In the genomic region with DNA sequence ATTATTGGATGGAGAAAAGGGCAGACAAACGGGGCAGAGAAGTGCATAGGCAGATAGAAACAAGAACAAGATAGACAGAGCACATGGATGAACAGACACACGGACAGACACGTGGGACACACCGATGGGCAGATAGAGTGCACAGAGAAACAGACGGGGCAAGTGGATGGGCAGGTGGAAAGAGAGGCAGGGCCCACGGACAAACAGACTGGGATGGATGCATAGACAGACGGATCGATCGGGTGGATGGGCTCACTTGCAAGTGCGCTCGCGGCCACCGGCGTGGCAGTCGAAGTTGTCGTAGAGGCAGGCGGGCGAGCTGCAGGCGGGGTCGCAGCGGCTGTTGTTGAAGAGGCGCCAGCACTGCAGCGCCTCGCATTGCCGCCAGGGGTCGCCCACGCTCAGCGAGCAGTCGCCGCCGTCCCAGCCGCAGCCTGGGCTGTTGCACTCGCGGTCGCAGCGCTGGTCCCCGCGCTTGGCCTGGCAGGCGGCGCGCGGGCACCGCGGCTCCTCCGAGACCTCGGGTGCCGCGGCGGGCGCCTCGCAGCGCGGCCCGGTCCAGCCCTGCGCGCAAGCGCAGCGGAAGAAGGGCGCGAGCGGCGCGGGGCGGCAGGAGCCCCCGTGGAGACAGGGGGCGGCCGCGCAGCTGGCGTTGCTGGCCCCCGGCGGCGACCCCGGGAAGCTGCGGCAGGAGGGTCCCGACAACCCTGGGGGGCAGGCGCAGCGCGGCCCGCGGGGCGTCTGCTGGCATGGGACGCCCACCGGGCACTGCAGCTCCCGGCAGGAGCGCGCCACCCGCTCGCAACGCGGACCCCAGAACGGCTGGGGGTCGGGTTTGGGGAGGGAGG, we compare ENCODE assay signal across 1 cellular context.
TF ChIP-seq lines count a peak whose summit lies in the region.

No MANE protein-coding gene starts in this region.

TF ChIP-seq in GM12878, 131 proteins besides CTCF, POLR2A, EP300 and RAD21 (continued from another document):
- no peak for TF ChIP-seq ZNF207 (IDR thresholded peaks at IDR 0.05; ENCODE audit: borderline replicate concordance)
- TF ChIP-seq TBL1XR1 (IDR thresholded peaks at IDR 0.05; ENCODE audit: low read depth, low read length) = no peak
- no peak for TF ChIP-seq RCOR1 (conservative IDR thresholded peaks at IDR 0.05; ENCODE audit: low read depth, low read length)
- TF ChIP-seq RB1 (IDR thresholded peaks at IDR 0.05; ENCODE audit: borderline replicate concordance) = peak; percentile 80; the same call in 1 of the 2 replicates
- TF ChIP-seq SREBF2 (IDR thresholded peaks at IDR 0.05; ENCODE audit: low read length) = no peak
- TF ChIP-seq PML (IDR thresholded peaks at IDR 0.05; ENCODE audit: low read length) = no peak
- no peak for TF ChIP-seq CHD4 (IDR thresholded peaks at IDR 0.05)
- 0 out of 2 replicates have a peak, but pooled peaks have one; percentile 34 for TF ChIP-seq NR2F1 (conservative IDR thresholded peaks at IDR 0.05)
- TF ChIP-seq DPF2 (IDR thresholded peaks at IDR 0.05) = 0 out of 2 replicates have a peak, but pooled peaks have one; percentile 32
- peak; percentile 78 for TF ChIP-seq YY1 (IDR thresholded peaks at IDR 0.05; ENCODE audit: low read depth, low read length)
- no peak for TF ChIP-seq MXI1 (IDR thresholded peaks at IDR 0.05; ENCODE audit: low read depth, low read length)
